ENCODE assay signal across 15 cellular contexts in genomic region chr10:60809157-60809556, GRCh38. TPM values are rescaled to one million over a fixed set of nuclear protein-coding genes. Genes with fewer than 3 reads are reported as not detected.
DNase-seq lines count a peak whose midpoint lies in the region; TF ChIP-seq lines count a peak whose summit lies in the region.
"Had no signal": no experiment of that assay in that cellular context is flagged by ENCODE, and none has a peak within 500 bp of the region (broad histone marks: within the 10 kb centered on the region; RNA-seq: fewer than 3 reads in every experiment).

No MANE protein-coding gene starts in this region.

- TF ChIP-seq POLR2A in uterus (IDR thresholded peaks at IDR 0.05) = no peak

- POLR2A ChIA-PET in A673 (lab: Charles Lee; ENCODE audit: low non-redundant PET) = no interaction called here

- H3K9me3 ChIP-seq in A673 (ENCODE audit: low read depth, low read length, poor library complexity, severe bottlenecking) (no peaks in the 10 kb centered on the region), uterus (no peaks in the 10 kb centered on the region)

- CTCF ChIA-PET in A673 (lab: Charles Lee) = no interaction called here

- BruUV-seq in A673 (replicated peaks; lab: Mats Ljungman, UMichigan) = no TSS peak

- H3K4me1 ChIP-seq in A673 (ENCODE audit: insufficient read depth, low read length, poor library complexity, severe bottlenecking) (no peaks in the 10 kb centered on the region), uterus (peaks cover 0 to 9% of the 10 kb centered on the region in 2 donors)

- no peak overlapping the region for H3K4me3 ChIP-seq in A673 (ENCODE audit: low read depth, low read length, poor library complexity, severe bottlenecking)
- H3K4me3 ChIP-seq in foreskin fibroblast (ENCODE audit: low read depth in 1 of 2, low read length in 2 of 2) = no peak overlapping the region
- H3K4me3 ChIP-seq in uterus = no peak overlapping the region

- no peak for TF ChIP-seq CTCF in A673 (conservative IDR thresholded peaks at IDR 0.05; ENCODE audit: low read depth, low read length)
- TF ChIP-seq CTCF in foreskin fibroblast (IDR thresholded peaks at IDR 0.05; ENCODE audit: low read depth, low read length) = no peak
- no peak for TF ChIP-seq CTCF in uterus (IDR thresholded peaks at IDR 0.05)

- no peaks in the 10 kb centered on the region for H3K27me3 ChIP-seq in A673 (replicated peaks; ENCODE audit: insufficient read depth, low read depth, low read length, poor library complexity)
- no peaks in the 10 kb centered on the region for H3K27me3 ChIP-seq in uterus

- intact Hi-C loops in A673 (cut with micrococcal nuclease; ENCODE audit: unreplicated experiment) (no loop called here), uterus (cut with DNase I; ENCODE audit: low total_unique reads) (no loop called here)

- no peaks in the 10 kb centered on the region for H3K36me3 ChIP-seq in A673 (ENCODE audit: insufficient read depth, low read length, poor library complexity, severe bottlenecking)
- no peaks in the 10 kb centered on the region for H3K36me3 ChIP-seq in uterus

- DNase-seq in A673 (ENCODE audit: low spot score) (peak; percentile 43), HT1080 (ENCODE audit: low read depth) (peak; percentile 5), SKM-1 (lab: John Stamatoyannopoulos, UW; ENCODE audit: unreplicated experiment) (peak; percentile 35), foreskin fibroblast (peak; percentile 74 to 88), uterus (no peak), amniotic stem cell (lab: John Stamatoyannopoulos, UW) (no peak), activated T-cell treated with anti-CD3 and anti-CD28 coated beads for 4 hours (no peak), NCI-H2196 (lab: John Stamatoyannopoulos, UW; ENCODE audit: unreplicated experiment) (no peak)
- DNase-seq: activated CD8-positive, alpha-beta memory T cell treated with anti-CD3 and anti-CD28 coated beads for 24 hours; activated naive CD4-positive, alpha-beta T cell treated with anti-CD3 and anti-CD28 coated beads for 36 hours; caudate nucleus; NCI-H146; NCI-H774; occipital lobe; Right ventricle myocardium superior had no signal

- H3K27ac ChIP-seq in A673 (ENCODE audit: low read depth, low read length, poor library complexity, severe bottlenecking) (no peak overlapping the region), uterus (no peak overlapping the region)

RNA-seq across cellular contexts. Expression of gene CDK1, which starts 30.9 kb away (rescaled TPM):
- total RNA-seq in A673 (2021) = 153 and 168 TPM in 2 replicates
- 103 and 104 TPM in 2 replicates for total RNA-seq in HT1080 (2014; rRNA removed; shearing (Covaris generic))
- polyA plus RNA-seq in HT1080 (2015; cell fraction: cytosol; rRNA removed) = 123 and 136 TPM in 2 replicates
- 255 and 319 TPM in 2 replicates for polyA plus RNA-seq in HT1080 (2015; cell fraction: nucleus; rRNA removed)
- 10 to 100 TPM in 1 of 4 donors, 1 to 10 TPM in 1, not detected in 2; 3.5 to 98.9 TPM for total RNA-seq in uterus

Comparison
In these comparisons a context has a peak if more than half of its experiments do, and no peak if none do; other contexts are left out.
1. DNase-seq: peak in A673 (single experiment), HT1080 (single experiment), SKM-1 (single experiment) and foreskin fibroblast (2 of 2); none in uterus (0 of 2), amniotic stem cell (single experiment), activated T-cell treated with anti-CD3 and anti-CD28 coated beads for 4 hours (single experiment) and NCI-H2196 (single experiment).